In genomic region chr12:124388679-124389536, GRCh38 we compare ENCODE assay signal across 8 cellular contexts.
A peak's percentile ranks its signal among the peaks of the same experiment; 100 is the strongest.
DNase-seq lines count a peak whose midpoint lies in the region; ATAC-seq, FAIRE-seq and TF ChIP-seq lines count a peak whose summit lies in the region.

No MANE protein-coding gene starts in this region.

- H3K4me1 ChIP-seq in H1 (replicated peaks in 1 of 4; ENCODE audit: control insufficient read depth in 3 of 4, insufficient read depth in 4 of 4, low read length in 3 of 4) = peaks cover 0 to 25% (median 17%) of the 10 kb centered on the region in 4 experiments; a peak in 6 of 7 replicates

- peak overlapping the region; percentile 44 for H3K56ac ChIP-seq in H1 (replicated peaks; ENCODE audit: insufficient read length, low read depth, low read length)

- H3K27me3 ChIP-seq in H1 (replicated peaks in 1 of 4; ENCODE audit: control insufficient read depth in 3 of 4, extremely low read depth in 1 of 4, insufficient read depth in 3 of 4, low read length in 3 of 4) = no peaks in the 10 kb centered on the region

- H2BK5ac ChIP-seq in H1 (ENCODE audit: low read depth, low read length) = no peak overlapping the region; the same call in 1 of the 2 replicates

- H2AFZ ChIP-seq in H1 (ENCODE audit: low read length) = no peak overlapping the region

- no peak overlapping the region for H3K14ac ChIP-seq in H1 (ENCODE audit: insufficient read length)

- no peak overlapping the region for H3K4ac ChIP-seq in H1 (replicated peaks; ENCODE audit: insufficient read length, low read depth, low read length)

- H2AK5ac ChIP-seq in H1 (ENCODE audit: low read depth, low read length) = no peak overlapping the region

- peak; percentile 70 for ATAC-seq in activated CD8-positive, alpha-beta memory T cell treated with anti-CD3 and anti-CD28 coated beads, Interleukin-2, amount 10 ng/mL, durations not matched to agents 7 days and 5 days
- peak; percentile 38 for ATAC-seq in memory B cell (ENCODE audit: low read depth)
- ATAC-seq in GM19324 (IDR thresholded peaks at IDR 0.05; ENCODE audit: low FRiP score, unreplicated experiment) = no peak
- no peak for ATAC-seq in GM18498 (IDR thresholded peaks at IDR 0.05; ENCODE audit: unreplicated experiment)

- 15% methylated on average over 28 of the region's 68 CpGs; no CpG with 5 or more reads in 1 of the 2 experiments for whole genome bisulfite sequencing in H1 (ENCODE audit: extremely low coverage in 1 of 2, insufficient coverage in 1 of 2, insufficient read length in 1 of 2, insufficient replicate concordance in 2 of 2, low coverage in 1 of 2, low lambda C conversion rate in 2 of 2, missing lambda C conversion rate in 1 of 2), 2 experiments

- H3K4me3 Mint-ChIP-seq in activated CD8-positive, alpha-beta memory T cell treated with anti-CD3 and anti-CD28 coated beads, Interleukin-2, amount 10 ng/mL, durations not matched to agents 7 days and 5 days = no peak overlapping the region
- peak overlapping the region; percentile 91 for H3K4me3 Mint-ChIP-seq in memory B cell

- CTCF ChIA-PET in activated CD8-positive, alpha-beta memory T cell treated with anti-CD3 and anti-CD28 coated beads, Interleukin-2, amount 10 ng/mL, durations not matched to agents 7 days and 5 days (lab: Charles Lee) = interaction anchor here (0.8 to 2.7 kb wide), 3 partner anchors 10 to 383 kb away, joined by 3 to 10 read pairs (median 7); no protein-coding TSS in a partner anchor
- CTCF ChIA-PET in H1 (lab: Charles Lee; ENCODE audit: partially characterized antibody) = interaction anchor here (0.6 to 7.2 kb wide), 13 partner anchors 9 to 357 kb away, joined by 3 to 60 read pairs (median 5); no protein-coding TSS in a partner anchor

- no peak for TF ChIP-seq RAD21 in H1 (IDR thresholded peaks at IDR 0.05 in 1 of 2, conservative IDR thresholded peaks at IDR 0.05 in 1 of 2; ENCODE audit: low read depth in 2 of 2, low read length in 2 of 2)

- TF ChIP-seq EP300 in H1 (IDR thresholded peaks at IDR 0.05; ENCODE audit: borderline replicate concordance in 1 of 2, low read depth in 2 of 2, low read length in 2 of 2) = no peak

- H3K4me3 ChIP-seq in H1 (ENCODE audit: extremely low read depth in 1 of 4, insufficient read depth in 2 of 4, low read depth in 3 of 4, low read length in 4 of 4) = peak overlapping the region; percentile 38 to 73 (median 54)

- POLR2A ChIA-PET in H1 (lab: Charles Lee; ENCODE audit: partially characterized antibody) = interaction anchor here (0.9 to 1.5 kb wide), 10 partner anchors 16 to 358 kb away, joined by 3 to 4 read pairs (median 3); no protein-coding TSS in a partner anchor

- H2BK20ac ChIP-seq in H1 (ENCODE audit: low read length) = no peak overlapping the region

- no peaks in the 10 kb centered on the region for H3K9me3 ChIP-seq in H1 (ENCODE audit: insufficient read depth in 2 of 2, low read depth in 1 of 2, low read length in 1 of 2)

- no peak for FAIRE-seq in H1 (lab: Jason Lieb, UNC)

- H3K36me3 ChIP-seq in H1 (ENCODE audit: control insufficient read depth in 2 of 4, insufficient read depth in 4 of 4, low read length in 3 of 4) = peaks cover 2 to 18% (median 7%) of the 10 kb centered on the region in 4 experiments; a peak in 6 of 8 replicates

- no peak overlapping the region for H2BK12ac ChIP-seq in H1 (ENCODE audit: low read depth, low read length)

- H4K91ac ChIP-seq in H1 (replicated peaks; ENCODE audit: insufficient read length, low read length) = no peak overlapping the region

- no peak overlapping the region for H4K5ac ChIP-seq in H1 (ENCODE audit: insufficient read length, low read depth, low read length)

- H2BK120ac ChIP-seq in H1 (replicated peaks; ENCODE audit: low read depth, low read length) = no peak overlapping the region

- no peaks in the 10 kb centered on the region for H3K9me3 Mint-ChIP-seq in activated CD8-positive, alpha-beta memory T cell treated with anti-CD3 and anti-CD28 coated beads, Interleukin-2, amount 10 ng/mL, durations not matched to agents 7 days and 5 days (ENCODE audit: low read depth)
- no peaks in the 10 kb centered on the region for H3K9me3 Mint-ChIP-seq in memory B cell

- H3K9ac ChIP-seq in H1 (replicated peaks in 1 of 4; ENCODE audit: extremely low read depth in 1 of 4, low read depth in 3 of 4, low read length in 3 of 4) = peak overlapping the region in 2 of 4 experiments; percentile 13 to 34; a peak in 2 of 7 replicates

- H3K79me1 ChIP-seq in H1 (ENCODE audit: low read depth, low read length) = no peaks in the 10 kb centered on the region; the same call in 1 of the 2 replicates

- peak overlapping the region; percentile 78 to 99 for H3K4me2 ChIP-seq in H1 (ENCODE audit: insufficient read depth in 1 of 2, low read depth in 2 of 2, low read length in 2 of 2)

- H3K36me3 Mint-ChIP-seq in activated CD8-positive, alpha-beta memory T cell treated with anti-CD3 and anti-CD28 coated beads, Interleukin-2, amount 10 ng/mL, durations not matched to agents 7 days and 5 days = no peaks in the 10 kb centered on the region
- H3K36me3 Mint-ChIP-seq in memory B cell = peaks cover 2% of the 10 kb centered on the region

- H3K23me2 ChIP-seq in H1 (ENCODE audit: low read depth, low read length) = peaks cover 7% of the 10 kb centered on the region; the same call in 1 of the 2 replicates

- no peak for TF ChIP-seq CTCF in H1 (IDR thresholded peaks at IDR 0.05; ENCODE audit: control extremely low read depth in 1 of 3, insufficient read depth in 1 of 3, low read depth in 1 of 3, low read length in 3 of 3)

- no peaks in the 10 kb centered on the region for H3K27me3 Mint-ChIP-seq in activated CD8-positive, alpha-beta memory T cell treated with anti-CD3 and anti-CD28 coated beads, Interleukin-2, amount 10 ng/mL, durations not matched to agents 7 days and 5 days
- no peaks in the 10 kb centered on the region for H3K27me3 Mint-ChIP-seq in memory B cell

- no peak overlapping the region for H3K27ac ChIP-seq in H1 (ENCODE audit: low read depth, low read length)

- no peak overlapping the region for H3K27ac Mint-ChIP-seq in activated CD8-positive, alpha-beta memory T cell treated with anti-CD3 and anti-CD28 coated beads, Interleukin-2, amount 10 ng/mL, durations not matched to agents 7 days and 5 days
- H3K27ac Mint-ChIP-seq in memory B cell = peak overlapping the region; percentile 38

- DNase-seq in DMS79 treated with DMSO at 0.1 percent for 48 hours (lab: John Stamatoyannopoulos, UW) = peak; percentile 64
- DNase-seq in NCI-H2107 (lab: John Stamatoyannopoulos, UW) = peak; percentile 65
- peak; percentile 59 for DNase-seq in activated CD8-positive, alpha-beta memory T cell treated with anti-CD3 and anti-CD28 coated beads, Interleukin-2, amount 10 ng/mL, durations not matched to agents 7 days and 5 days
- DNase-seq in H1 (ENCODE audit: low read depth in 1 of 2, low spot score in 2 of 2) = peak in 1 of 2 experiments; percentile 76
- DNase-seq in memory B cell (ENCODE audit: low spot score in 2 of 2) = peak; percentile 11 to 53
- DNase-seq in stimulated activated CD4-positive, alpha-beta T cell treated with anti-CD3 and anti-CD28 coated beads, Interleukin-4, amount 100 ng/mL, for 24 hours = peak; percentile 63

- TF ChIP-seq POLR2A in H1 (IDR thresholded peaks at IDR 0.05; ENCODE audit: control extremely low read depth in 1 of 2, low read depth in 2 of 2, low read length in 2 of 2) = no peak

- no peaks in the 10 kb centered on the region for H3K79me2 ChIP-seq in H1 (ENCODE audit: control insufficient read depth in 1 of 2, insufficient read depth in 2 of 2, low read length in 2 of 2)

- H4K20me1 ChIP-seq in H1 (replicated peaks in 1 of 2; ENCODE audit: control insufficient read depth in 1 of 2, insufficient read depth in 2 of 2, low read length in 2 of 2) = peaks cover 11 to 20% of the 10 kb centered on the region in 2 experiments

- peak overlapping the region; percentile 94; the same call in 1 of the 2 replicates for H4K8ac ChIP-seq in H1 (ENCODE audit: extremely low read depth, insufficient read depth, low read length)

- peak overlapping the region; percentile 71; the same call in 1 of the 2 replicates for H3K18ac ChIP-seq in H1 (ENCODE audit: extremely low read depth, low read length)

- no peak overlapping the region for H3K23ac ChIP-seq in H1 (ENCODE audit: insufficient read length)

- H2BK15ac ChIP-seq in H1 (ENCODE audit: low read length) = no peak overlapping the region

- peaks cover 25% of the 10 kb centered on the region for H3K4me1 Mint-ChIP-seq in activated CD8-positive, alpha-beta memory T cell treated with anti-CD3 and anti-CD28 coated beads, Interleukin-2, amount 10 ng/mL, durations not matched to agents 7 days and 5 days
- H3K4me1 Mint-ChIP-seq in memory B cell = peaks cover 28% of the 10 kb centered on the region

TF ChIP-seq in H1, 55 proteins besides CTCF, POLR2A, EP300 and RAD21:
- TF ChIP-seq POU5F1 (IDR thresholded peaks at IDR 0.05; ENCODE audit: low read depth, low read length) (no peak), CTBP2 (IDR thresholded peaks at IDR 0.05; ENCODE audit: borderline replicate concordance, insufficient read depth, insufficient read length, low read length) (no peak), CHD1 (IDR thresholded peaks at IDR 0.05; ENCODE audit: low read depth, low read length) (no peak), TCF12 (IDR thresholded peaks at IDR 0.05; ENCODE audit: low read depth, low read length) (no peak), GABPA (IDR thresholded peaks at IDR 0.05; ENCODE audit: borderline replicate concordance, insufficient read depth, low read length) (no peak), JUND (IDR thresholded peaks at IDR 0.05; ENCODE audit: low read length) (no peak), NANOG (IDR thresholded peaks at IDR 0.05; ENCODE audit: insufficient read depth, low read depth, low read length, poor library complexity, severe bottlenecking) (no peak), BACH1 (IDR thresholded peaks at IDR 0.05; ENCODE audit: low read length) (no peak), YY1 (IDR thresholded peaks at IDR 0.05; ENCODE audit: low read depth, low read length) (no peak), RFX5 (IDR thresholded peaks at IDR 0.05; ENCODE audit: borderline replicate concordance, low read depth, low read length) (no peak), TEAD4 (IDR thresholded peaks at IDR 0.05; ENCODE audit: low read depth, low read length) (no peak), RNF2 (IDR thresholded peaks at IDR 0.05; ENCODE audit: borderline replicate concordance, low read depth, low read length, missing control alignments, poor library complexity, severe bottlenecking) (no peak), HDAC2 (IDR thresholded peaks at IDR 0.05; ENCODE audit: borderline replicate concordance in 1 of 2, low read depth in 2 of 2, low read length in 2 of 2) (no peak), SUZ12 (IDR thresholded peaks at IDR 0.05; ENCODE audit: low read length) (no peak), CEBPB (IDR thresholded peaks at IDR 0.05; ENCODE audit: low read depth, low read length) (no peak), TAF7 (optimal IDR thresholded peaks at IDR 0.05; ENCODE audit: borderline replicate concordance, low read depth, low read length) (no peak), KDM1A (IDR thresholded peaks at IDR 0.05; ENCODE audit: borderline replicate concordance, low read length) (no peak)
- TF ChIP-seq, protein P1, sequence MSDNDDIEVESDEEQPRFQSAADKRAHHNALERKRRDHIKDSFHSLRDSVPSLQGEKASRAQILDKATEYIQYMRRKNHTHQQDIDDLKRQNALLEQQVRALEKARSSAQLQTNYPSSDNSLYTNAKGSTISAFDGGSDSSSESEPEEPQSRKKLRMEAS (IDR thresholded peaks at IDR 0.05) = no peak

Comparison
In these comparisons a context has a peak if more than half of its experiments do, and no peak if none do; other contexts are left out.
1. ATAC-seq: peak in activated CD8-positive, alpha-beta memory T cell treated with anti-CD3 and anti-CD28 coated beads, Interleukin-2, amount 10 ng/mL, durations not matched to agents 7 days and 5 days (single experiment) and memory B cell (single experiment); none in GM19324 (single experiment) and GM18498 (single experiment).